1 cellular context compared by ENCODE assay signal in genomic region chr7:35477609-35478008, GRCh38.
TF ChIP-seq lines count a peak whose summit lies in the region.

No MANE protein-coding gene starts in this region.

TF ChIP-seq in H1, 55 proteins besides CTCF, POLR2A, EP300 and RAD21 (continued from another document):
- no peak for TF ChIP-seq CHD7 (IDR thresholded peaks at IDR 0.05; ENCODE audit: insufficient replicate concordance, low read length)
- TF ChIP-seq TCF12 (IDR thresholded peaks at IDR 0.05; ENCODE audit: low read depth, low read length): no peak
